Comparison of ENCODE assay signal across 33 cellular contexts in genomic region chr3:138351916-138352555, GRCh38. TPM values are rescaled to one million over a fixed set of nuclear protein-coding genes. Genes with fewer than 3 reads are reported as not detected.
DNase-seq lines count a peak whose midpoint lies in the region; ATAC-seq and TF ChIP-seq lines count a peak whose summit lies in the region.
"Had no signal": no experiment of that assay in that cellular context is flagged by ENCODE, and none has a peak within 500 bp of the region (broad histone marks: within the 10 kb centered on the region; RNA-seq: fewer than 3 reads in every experiment).

No MANE protein-coding gene starts in this region.

- peaks cover 11% of the 10 kb centered on the region; the same call in 1 of the 2 replicates for H3K36me3 ChIP-seq in GM23248 (ENCODE audit: low read depth)
- peaks cover 0 to 21% (median 12%) of the 10 kb centered on the region in 9 donors for H3K36me3 ChIP-seq in heart left ventricle
- H3K36me3 ChIP-seq in subcutaneous abdominal adipose tissue (ENCODE audit: control insufficient read depth in 5 of 5, insufficient read depth in 5 of 5, low read length in 5 of 5) = peaks cover 0 to 12% (median 8%) of the 10 kb centered on the region in 5 donors
- no peaks in the 10 kb centered on the region for H3K36me3 ChIP-seq in SK-N-SH (replicated peaks in 1 of 2; ENCODE audit: control insufficient read depth in 1 of 2, insufficient read depth in 2 of 2, low read length in 1 of 2)
- H3K36me3 ChIP-seq: brain microvascular endothelial cell, pancreas, right lobe of liver, tibial artery had no signal

- H3K9me3 ChIP-seq in GM23248 (ENCODE audit: low read depth) (no peaks in the 10 kb centered on the region), heart left ventricle (no peaks in the 10 kb centered on the region), subcutaneous abdominal adipose tissue (ENCODE audit: control insufficient read depth in 5 of 5, low read length in 5 of 5) (no peaks in the 10 kb centered on the region), SK-N-SH (no peaks in the 10 kb centered on the region)
- H3K9me3 ChIP-seq: mucosa of descending colon, pancreas, right lobe of liver, tibial artery had no signal

- H3F3A ChIP-seq in GM23248 (ENCODE audit: insufficient read depth) (no peaks in the 10 kb centered on the region), SK-N-SH (replicated peaks; ENCODE audit: insufficient read depth) (peaks cover 11% of the 10 kb centered on the region)

- ATAC-seq in heart left ventricle = peak; percentile 63 to 76 (median 70)
- ATAC-seq: activated CD8-positive, alpha-beta memory T cell treated with anti-CD3 and anti-CD28 coated beads, Interleukin-2, amount 10 ng/mL, durations not matched to agents 7 days and 5 days; GM12878; HCT116; left lobe of liver; mucosa of descending colon; pancreas; right lobe of liver; stimulated activated naive CD8-positive, alpha-beta T cell treated with anti-CD3 and anti-CD28 coated beads, Interleukin-15, Interleukin-2, amounts not matched to agents 100 U/mL and 50 U/mL, for 24 hours had no signal

- no peaks in the 10 kb centered on the region for H4K20me1 ChIP-seq in GM23248 (ENCODE audit: insufficient read depth)
- H4K20me1 ChIP-seq in SK-N-SH (ENCODE audit: insufficient read depth) = no peaks in the 10 kb centered on the region

- peak; percentile 39 for DNase-seq in GM23248
- peak in 4 of 5 donors; percentile 65 to 82 (median 75) for DNase-seq in heart left ventricle
- DNase-seq in mesenteric fat pad (ENCODE audit: low spot score) = peak; percentile 64
- no peak for DNase-seq in AG08396 (ENCODE audit: low spot score)
- DNase-seq in epidermal melanocyte (ENCODE audit: insufficient read length, low spot score) = no peak
- no peak for DNase-seq in SK-N-SH
- DNase-seq: ACHN; activated CD4-positive, CD25-positive, alpha-beta regulatory T cell; activated CD8-positive, alpha-beta memory T cell treated with anti-CD3 and anti-CD28 coated beads, Interleukin-2, amount 10 ng/mL, durations not matched to agents 7 days and 5 days; activated naive CD4-positive, alpha-beta T cell; activated T-cell treated with anti-CD3 and anti-CD28 coated beads, Interleukin-2, amount 50 U/mL, for 48 hours; brain microvascular endothelial cell; C1 segment of cervical spinal cord; DMS79 treated with DMSO at 0.1 percent for 48 hours; effector memory CD4-positive, alpha-beta T cell; erythroblast; mucosa of descending colon; NCI-H1436; NCI-H446; NCI-H82; nephron progenitor cell; pancreas; right lobe of liver; stimulated activated naive CD8-positive, alpha-beta T cell treated with anti-CD3 and anti-CD28 coated beads, Interleukin-15, Interleukin-2, amounts not matched to agents 100 U/mL and 50 U/mL, for 24 hours; tibial artery had no signal

- H3K4me2 ChIP-seq in GM23248 (ENCODE audit: unreplicated experiment) = no peak overlapping the region
- no peak overlapping the region for H3K4me2 ChIP-seq in SK-N-SH
- H3K4me2 ChIP-seq: hepatocyte, KMS-11 had no signal

- CTCF ChIA-PET in SK-N-SH (lab: Yijun Ruan, JAX) = no interaction called here

- H2AFZ ChIP-seq in GM23248 (no peak overlapping the region), SK-N-SH (ENCODE audit: low read depth) (no peak overlapping the region)
- H2AFZ ChIP-seq: hepatocyte had no signal

- no peak overlapping the region for H3K9ac ChIP-seq in GM23248
- H3K9ac ChIP-seq in subcutaneous abdominal adipose tissue (ENCODE audit: low read length in 5 of 5) = no peak overlapping the region
- no peak overlapping the region for H3K9ac ChIP-seq in SK-N-SH
- H3K9ac ChIP-seq: KMS-11 had no signal

- no peaks in the 10 kb centered on the region for H3K9me2 ChIP-seq in GM23248 (ENCODE audit: insufficient read depth)
- no peaks in the 10 kb centered on the region for H3K9me2 ChIP-seq in SK-N-SH

- TF ChIP-seq RAD21 in SK-N-SH (IDR thresholded peaks at IDR 0.05; ENCODE audit: low read length) = no peak

- no peak overlapping the region for H3K27ac ChIP-seq in GM23248
- H3K27ac ChIP-seq in heart left ventricle = peak overlapping the region in 11 of 12 donors; percentile 35 to 99 (median 95)
- H3K27ac ChIP-seq in subcutaneous abdominal adipose tissue (ENCODE audit: low read depth, low read length) = peak overlapping the region; percentile 80
- no peak overlapping the region for H3K27ac ChIP-seq in SK-N-SH (ENCODE audit: low read depth in 2 of 2, low read length in 1 of 2)
- H3K27ac ChIP-seq: brain microvascular endothelial cell, hepatocyte, KMS-11, pancreas, right lobe of liver had no signal

- H3K4me1 ChIP-seq in GM23248 (ENCODE audit: insufficient read depth) (peaks cover 20% of the 10 kb centered on the region), heart left ventricle (peaks cover 0 to 81% (median 48%) of the 10 kb centered on the region in 12 donors), subcutaneous abdominal adipose tissue (ENCODE audit: control insufficient read depth in 5 of 5, insufficient read depth in 5 of 5, low read length in 5 of 5) (peaks cover 7 to 75% (median 63%) of the 10 kb centered on the region in 5 donors), SK-N-SH (ENCODE audit: control insufficient read depth in 1 of 2, insufficient read depth in 2 of 2, low read depth in 1 of 2, low read length in 1 of 2) (peaks cover 4 to 9% of the 10 kb centered on the region in 2 experiments; a peak in 1 of 4 replicates)

- POLR2A ChIA-PET in SK-N-SH (lab: Yijun Ruan, JAX) = no interaction called here

- H3K79me2 ChIP-seq in GM23248 (ENCODE audit: insufficient read depth) (peaks cover 78% of the 10 kb centered on the region), SK-N-SH (ENCODE audit: insufficient read depth) (peaks cover 7% of the 10 kb centered on the region; the same call in 1 of the 2 replicates)
- H3K79me2 ChIP-seq: hepatocyte had no signal

- peak in 1 of 2 donors; percentile 30 for TF ChIP-seq POLR2A in heart left ventricle (IDR thresholded peaks at IDR 0.05)

- in situ Hi-C loops in GM23248 (cut with MboI) = no loop called here

- intact Hi-C loops in heart left ventricle (cut with DNase I) = loop anchor here in 2 of 10 donors (5.0 kb wide), 1 partner anchor 45 kb away; no protein-coding TSS in a partner anchor

- 88 to 95% methylated on average over 5 of the region's 5 CpGs for WGBS in GM23248 (ENCODE audit: low coverage in 1 of 2, low lambda C conversion rate in 2 of 2, missing lambda C conversion rate in 2 of 2), 2 experiments
- 61 to 77% (median 71%) methylated on average over 4 to 5 of the region's 5 CpGs for WGBS in heart left ventricle, 4 donors
- 100% methylated on average over 1 of the region's 5 CpGs for WGBS in SK-N-SH (ENCODE audit: low lambda C conversion rate)

- TF ChIP-seq EP300 in SK-N-SH (IDR thresholded peaks at IDR 0.05; ENCODE audit: borderline replicate concordance in 1 of 2, low read depth in 1 of 2, low read length in 1 of 2) = no peak

- H3K27me3 ChIP-seq in GM23248 (replicated peaks; ENCODE audit: insufficient read depth) (no peaks in the 10 kb centered on the region), heart left ventricle (peaks cover 0 to 3% (median 0%) of the 10 kb centered on the region in 9 donors), subcutaneous abdominal adipose tissue (ENCODE audit: control insufficient read depth in 5 of 5, insufficient read depth in 4 of 5, low read length in 5 of 5) (no peaks in the 10 kb centered on the region), SK-N-SH (ENCODE audit: insufficient read depth) (no peaks in the 10 kb centered on the region)
- H3K27me3 ChIP-seq: brain microvascular endothelial cell, hepatocyte, pancreas, right lobe of liver, tibial artery had no signal

- H3K4me3 ChIP-seq in GM23248 = no peak overlapping the region
- H3K4me3 ChIP-seq in heart left ventricle = peak overlapping the region in 3 of 12 donors; percentile 10 to 15 (median 14)
- H3K4me3 ChIP-seq in subcutaneous abdominal adipose tissue (ENCODE audit: low read depth in 1 of 5, low read length in 5 of 5) = peak overlapping the region in 1 of 5 donors; percentile 26
- no peak overlapping the region for H3K4me3 ChIP-seq in SK-N-SH (ENCODE audit: low read depth in 2 of 2, low read length in 1 of 2)
- H3K4me3 ChIP-seq: GM12878, hepatocyte, mucosa of descending colon, pancreas, right lobe of liver, tibial artery had no signal

- TF ChIP-seq CTCF in heart left ventricle (IDR thresholded peaks at IDR 0.05) (no peak), SK-N-SH (IDR thresholded peaks at IDR 0.05) (no peak)

TF ChIP-seq in SK-N-SH, 30 proteins besides CTCF, POLR2A, EP300 and RAD21 (continues in another document):
- no peak for TF ChIP-seq ZBTB33 (IDR thresholded peaks at IDR 0.05; ENCODE audit: borderline replicate concordance, low read depth)
- TF ChIP-seq FOXM1 (IDR thresholded peaks at IDR 0.05; ENCODE audit: low read depth) = no peak
- no peak for TF ChIP-seq POLR2AphosphoS5 (IDR thresholded peaks at IDR 0.05; ENCODE audit: low read depth, low read length)
- no peak for TF ChIP-seq RCOR1 (IDR thresholded peaks at IDR 0.05; ENCODE audit: low read length)

RNA-seq across cellular contexts. Expression of gene MRAS, which starts 3.7 kb away (rescaled TPM):
- 54.9 and 56.7 TPM in 2 replicates for total RNA-seq in GM23248 (2014; rRNA removed; shearing (Covaris generic))
- 65.1 and 65.5 TPM in 2 replicates for polyA plus RNA-seq in GM23248 (2016; fragmentation: Nextera tagmentation; extraction: Ambion mirVana)
- 100 to 1,000 TPM; 227 to 413 (median 254) TPM for total RNA-seq in heart left ventricle
- polyA plus RNA-seq in heart left ventricle = 100 to 1,000 TPM; 112 to 245 TPM
- total RNA-seq in mesenteric fat pad = 232 TPM
- polyA plus RNA-seq in SK-N-SH (2012; rRNA removed) = 25.0 and 28.1 TPM in 2 replicates
- polyA plus RNA-seq in SK-N-SH (2012; cell fraction: cytosol; rRNA removed) = 26.8 and 28.4 TPM in 2 replicates
- 25.7 and 27.4 TPM in 2 replicates for polyA plus RNA-seq in SK-N-SH (2012; cell fraction: nucleus; rRNA removed)
- total RNA-seq: activated CD8-positive, alpha-beta memory T cell treated with anti-CD3 and anti-CD28 coated beads, Interleukin-2, amount 10 ng/mL, durations not matched to agents 7 days and 5 days; T-helper 1 cell treated with Interleukin-12 subunit alpha and Interleukin-12 subunit beta and Interleukin-4 antibody, amounts not matched to agents 30 ng/mL and 1 ng/mL, for 36 hours had no signal

RNA-seq across cellular contexts. Expression of gene NME9, which starts 22.4 kb away (rescaled TPM):
- total RNA-seq in GM23248 (2014; rRNA removed; shearing (Covaris generic)) = not detected in 2 replicates
- polyA plus RNA-seq in GM23248 (2016; fragmentation: Nextera tagmentation; extraction: Ambion mirVana) = 0.14 TPM in 1 of 2 replicates, not detected in the other
- not detected for total RNA-seq in heart left ventricle
- polyA plus RNA-seq in heart left ventricle = not detected
- total RNA-seq in mesenteric fat pad = not detected
- polyA plus RNA-seq in SK-N-SH (2012; rRNA removed) = 0.43 and 0.65 TPM in 2 replicates
- 0.28 and 0.39 TPM in 2 replicates for polyA plus RNA-seq in SK-N-SH (2012; cell fraction: cytosol; rRNA removed)
- polyA plus RNA-seq in SK-N-SH (2012; cell fraction: nucleus; rRNA removed) = 1.3 and 2.0 TPM in 2 replicates
- total RNA-seq: activated CD8-positive, alpha-beta memory T cell treated with anti-CD3 and anti-CD28 coated beads, Interleukin-2, amount 10 ng/mL, durations not matched to agents 7 days and 5 days; GM12878; hepatocyte; left lobe of liver; right lobe of liver; RPMI7951; T-helper 1 cell treated with Interleukin-12 subunit alpha and Interleukin-12 subunit beta and Interleukin-4 antibody, amounts not matched to agents 30 ng/mL and 1 ng/mL, for 36 hours had no signal

Comparison
In these comparisons a context has a peak if more than half of its experiments do, and no peak if none do; other contexts are left out.
1. DNase-seq: peak in GM23248 (single experiment), heart left ventricle (4 of 5) and mesenteric fat pad (single experiment); none in AG08396 (single experiment), epidermal melanocyte (single experiment) and SK-N-SH (single experiment).
2. H3K27ac ChIP-seq: peak in heart left ventricle (11 of 12) and subcutaneous abdominal adipose tissue (single experiment); none in GM23248 (single experiment) and SK-N-SH (0 of 2).